In genomic region chr16:84370723-84371552, GRCh38 we compare ENCODE assay signal across 1 cellular context.
TF ChIP-seq lines count a peak whose summit lies in the region.

No MANE protein-coding gene starts in this region.

TF ChIP-seq in HepG2, 621 proteins besides CTCF, POLR2A, EP300 and RAD21 (continued from another document):
- TF ChIP-seq ARID5B (CRISPR knock-in tag; IDR thresholded peaks at IDR 0.05) (peak; percentile 62; the same call in 1 of the 2 replicates), FOXP4 (CRISPR knock-in tag; IDR thresholded peaks at IDR 0.05) (0 out of 2 replicates have a peak, but pooled peaks have one; percentile 20), ZNF746 (CRISPR knock-in tag; IDR thresholded peaks at IDR 0.05) (no peak), PRDM15 (CRISPR knock-in tag; IDR thresholded peaks at IDR 0.05) (peak; percentile 84), ZNF557 (CRISPR knock-in tag; IDR thresholded peaks at IDR 0.05) (no peak), RNF2 (conservative IDR thresholded peaks at IDR 0.05; ENCODE audit: low read depth) (no peak), ELF3 (CRISPR knock-in tag; IDR thresholded peaks at IDR 0.05) (peak; percentile 44; the same call in 1 of the 2 replicates), ZNF441 (CRISPR knock-in tag; IDR thresholded peaks at IDR 0.05; ENCODE audit: borderline replicate concordance) (no peak), TP53 (CRISPR knock-in tag; conservative IDR thresholded peaks at IDR 0.05) (no peak), SMAD1 (CRISPR knock-in tag; IDR thresholded peaks at IDR 0.05; ENCODE audit: borderline replicate concordance, low read depth) (no peak), SNAI1 (CRISPR knock-in tag; IDR thresholded peaks at IDR 0.05; ENCODE audit: borderline replicate concordance) (no peak), ZNF550 (CRISPR knock-in tag; IDR thresholded peaks at IDR 0.05; ENCODE audit: borderline replicate concordance) (no peak), SMARCC2 (IDR thresholded peaks at IDR 0.05) (no peak)
TF ChIP-seq in HepG2: peak in this region for 24.
